In the genomic region with DNA sequence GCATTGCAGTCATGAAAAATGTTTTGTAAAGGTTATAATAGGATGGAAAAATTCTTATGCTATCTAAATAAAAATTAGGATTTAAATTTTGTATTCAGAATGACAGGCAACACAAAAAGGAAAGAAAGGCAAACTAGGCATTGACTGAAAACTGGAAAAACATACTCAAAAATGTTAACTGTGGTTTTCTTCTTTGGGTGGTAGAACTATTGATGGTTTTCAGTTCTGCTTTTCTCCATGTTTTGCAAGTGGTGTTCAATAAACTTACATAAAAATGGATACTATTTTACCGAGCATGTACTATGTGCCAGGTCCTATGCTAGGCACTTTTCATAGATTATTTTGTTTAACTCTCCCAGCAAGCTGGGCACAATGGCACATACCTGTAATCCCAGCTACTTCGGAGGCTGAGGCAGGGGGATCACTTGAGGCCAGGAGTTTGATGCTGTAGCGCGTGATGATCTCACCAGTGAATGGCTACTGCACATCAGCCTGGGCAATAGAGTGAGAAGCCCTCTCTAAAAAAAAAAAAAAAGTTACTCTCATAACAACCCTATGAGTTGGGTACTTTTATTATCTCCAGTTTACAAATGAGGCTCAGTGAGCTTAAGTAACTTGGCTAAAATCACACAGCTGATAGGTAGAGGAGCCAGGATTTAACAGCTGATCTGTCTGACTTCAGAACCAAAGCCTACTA, we compare ENCODE assay signal across 11 cellular contexts. TPM values are rescaled to one million over a fixed set of nuclear protein-coding genes. Genes with fewer than 3 reads are reported as not detected.
A peak's percentile ranks its signal among the peaks of the same experiment; 100 is the strongest.
DNase-seq lines count a peak whose midpoint lies in the region; ATAC-seq and TF ChIP-seq lines count a peak whose summit lies in the region.
"Had no signal": no experiment of that assay in that cellular context is flagged by ENCODE, and none has a peak within 500 bp of the region (broad histone marks: within the 10 kb centered on the region; RNA-seq: fewer than 3 reads in every experiment).

No MANE protein-coding gene starts in this region.

- no peak for TF ChIP-seq CTCF in colonic mucosa (IDR thresholded peaks at IDR 0.05)

- peaks cover 5% of the 10 kb centered on the region for H3K4me1 ChIP-seq in colonic mucosa
- H3K4me1 ChIP-seq: sigmoid colon had no signal

- intact Hi-C loops in colonic mucosa (cut with DNase I), result no loop called here

- no peaks in the 10 kb centered on the region for H3K36me3 ChIP-seq in colonic mucosa
- H3K36me3 ChIP-seq: sigmoid colon had no signal

- DNase-seq in colonic mucosa (no peak), NCI-H1092 treated with DMSO at 0.1 percent for 48 hours (lab: John Stamatoyannopoulos, UW) (no peak), NCI-H510A treated with DMSO at 0.1 percent for 48 hours (lab: John Stamatoyannopoulos, UW) (no peak), amygdala (lab: John Stamatoyannopoulos, UW) (no peak)
- DNase-seq in stimulated activated CD4-positive, alpha-beta T cell treated with anti-CD3 and anti-CD28 coated beads, Interleukin-4, amount 100 ng/mL, for 1 hour, result no peak
- DNase-seq: activated CD4-positive, alpha-beta T cell treated with anti-CD3 and anti-CD28 coated beads, Interleukin-2, amount 50 U/mL, for 48 hours; glutamatergic neuron; sigmoid colon had no signal

- H3K27me3 ChIP-seq in colonic mucosa, result no peaks in the 10 kb centered on the region
- H3K27me3 ChIP-seq: sigmoid colon had no signal

- no peaks in the 10 kb centered on the region for H3K9me3 ChIP-seq in colonic mucosa
- H3K9me3 ChIP-seq: sigmoid colon had no signal

- H3K27ac ChIP-seq in colonic mucosa, result peak overlapping the region; percentile 86
- H3K27ac ChIP-seq: sigmoid colon had no signal

- H3K9ac ChIP-seq in colonic mucosa (ENCODE audit: low read depth in 2 of 2, low read length in 2 of 2), result no peak overlapping the region

- ATAC-seq in GM18870 (IDR thresholded peaks at IDR 0.05; ENCODE audit: unreplicated experiment) (peak; percentile 62), GM21619 (IDR thresholded peaks at IDR 0.05; ENCODE audit: unreplicated experiment) (peak; percentile 73), HG03108 (IDR thresholded peaks at IDR 0.05; ENCODE audit: unreplicated experiment) (peak; percentile 75)

- no peak overlapping the region for H3K4me3 ChIP-seq in colonic mucosa
- H3K4me3 ChIP-seq: sigmoid colon had no signal

RNA-seq across cellular contexts. Expression of a gene that starts 26.4 kb away (rescaled TPM):
- total RNA-seq in colonic mucosa, result 10 to 100 TPM; 13.3 to 45.6 TPM

RNA-seq across cellular contexts. Expression of a gene that starts 28.4 kb away (rescaled TPM):
- total RNA-seq in colonic mucosa, result 100 to 1,000 TPM in 1 of 2 donors, 10 to 100 TPM in 1; 91.0 to 148 TPM
